Comparison of ENCODE assay signal across 16 cellular contexts in the genomic region with DNA sequence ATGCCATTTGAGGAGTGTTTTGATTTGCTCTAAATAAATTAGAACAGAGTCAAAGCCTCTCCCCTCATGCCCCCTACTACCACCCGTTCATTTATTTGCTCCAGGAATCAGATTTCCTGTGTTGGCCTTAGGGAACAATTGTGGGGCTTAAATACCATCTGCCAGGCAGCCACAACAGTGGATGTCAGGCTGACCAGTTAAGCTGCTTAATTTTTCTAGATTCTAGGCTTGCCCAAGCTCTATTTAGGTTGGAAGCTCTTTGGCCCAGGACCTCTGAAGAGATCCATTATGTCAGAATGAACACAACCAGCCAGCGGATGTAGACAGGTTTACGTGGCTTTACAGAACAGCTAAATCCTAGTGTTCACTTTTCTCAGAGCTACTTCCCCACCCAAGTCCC. TPM values are rescaled to one million over a fixed set of nuclear protein-coding genes. Genes with fewer than 3 reads are reported as not detected.
DNase-seq lines count a peak whose midpoint lies in the region; ATAC-seq and TF ChIP-seq lines count a peak whose summit lies in the region.
"Had no signal": no experiment of that assay in that cellular context is flagged by ENCODE, and none has a peak within 500 bp of the region (broad histone marks: within the 10 kb centered on the region; RNA-seq: fewer than 3 reads in every experiment).

No MANE protein-coding gene starts in this region.

- H3K36me3 Mint-ChIP-seq in activated T-helper 17 cell treated with anti-CD3 and anti-CD28 coated beads, Interleukin-2, amount 50 U/mL, for 72 hours (ENCODE audit: low read depth) = no peaks in the 10 kb centered on the region
- peaks cover 14% of the 10 kb centered on the region for H3K36me3 Mint-ChIP-seq in neural crest cell (ENCODE audit: low read depth)

- H3K4me1 Mint-ChIP-seq in activated T-helper 17 cell treated with anti-CD3 and anti-CD28 coated beads, Interleukin-2, amount 50 U/mL, for 72 hours = peaks cover 9% of the 10 kb centered on the region
- peaks cover 36% of the 10 kb centered on the region for H3K4me1 Mint-ChIP-seq in neural crest cell

- H3K79me2 ChIP-seq in SK-N-SH (ENCODE audit: insufficient read depth) = peaks cover 22% of the 10 kb centered on the region; the same call in 1 of the 2 replicates

- TF ChIP-seq CTCF in SK-N-SH (IDR thresholded peaks at IDR 0.05) (no peak), neural crest cell (conservative IDR thresholded peaks at IDR 0.05) (no peak)

- no peak for TF ChIP-seq EP300 in SK-N-SH (IDR thresholded peaks at IDR 0.05; ENCODE audit: borderline replicate concordance in 1 of 2, low read depth in 1 of 2, low read length in 1 of 2)

- POLR2A ChIA-PET in SK-N-SH (lab: Yijun Ruan, JAX) = no interaction called here

- no peak overlapping the region for H2AFZ ChIP-seq in SK-N-SH (ENCODE audit: low read depth)

- no peaks in the 10 kb centered on the region for H3K36me3 ChIP-seq in SK-N-SH (replicated peaks in 1 of 2; ENCODE audit: control insufficient read depth in 1 of 2, insufficient read depth in 2 of 2, low read length in 1 of 2)

- H3K9me3 Mint-ChIP-seq in activated T-helper 17 cell treated with anti-CD3 and anti-CD28 coated beads, Interleukin-2, amount 50 U/mL, for 72 hours = no peaks in the 10 kb centered on the region
- H3K9me3 Mint-ChIP-seq in neural crest cell = peaks cover 2% of the 10 kb centered on the region
- H3K9me3 Mint-ChIP-seq: stimulated activated naive B cell treated with anti-CD40 and anti-IgM and Interleukin-4, amounts not matched to agents 10 μg/mL and 1 μg/mL and 100 μg/mL, for 72 hours had no signal

- peak overlapping the region; percentile 95 for H3K27ac Mint-ChIP-seq in activated T-helper 17 cell treated with anti-CD3 and anti-CD28 coated beads, Interleukin-2, amount 50 U/mL, for 72 hours
- no peak overlapping the region for H3K27ac Mint-ChIP-seq in neural crest cell (ENCODE audit: unreplicated experiment)

- no peak overlapping the region for H3K9ac ChIP-seq in SK-N-SH

- no peaks in the 10 kb centered on the region for H3K9me2 ChIP-seq in SK-N-SH

- no peak for TF ChIP-seq RAD21 in SK-N-SH (IDR thresholded peaks at IDR 0.05; ENCODE audit: low read length)

- H3K27me3 Mint-ChIP-seq in activated T-helper 17 cell treated with anti-CD3 and anti-CD28 coated beads, Interleukin-2, amount 50 U/mL, for 72 hours = no peaks in the 10 kb centered on the region
- no peaks in the 10 kb centered on the region for H3K27me3 Mint-ChIP-seq in neural crest cell (ENCODE audit: low read depth)
- H3K27me3 Mint-ChIP-seq: stimulated activated naive B cell treated with anti-CD40 and anti-IgM and Interleukin-4, amounts not matched to agents 10 μg/mL and 1 μg/mL and 100 μg/mL, for 72 hours had no signal

- no peaks in the 10 kb centered on the region for H4K20me1 ChIP-seq in SK-N-SH (ENCODE audit: insufficient read depth)

- CTCF ChIA-PET in SK-N-SH (lab: Yijun Ruan, JAX) = interaction anchor here (1.0 to 3.3 kb wide), 3 partner anchors 14 to 261 kb away, joined by 3 to 32 read pairs (median 11); a partner anchor contains a TSS

- peaks cover 7% of the 10 kb centered on the region for H3F3A ChIP-seq in SK-N-SH (replicated peaks; ENCODE audit: insufficient read depth)

- H3K4me1 ChIP-seq in SK-N-SH (ENCODE audit: control insufficient read depth in 1 of 2, insufficient read depth in 2 of 2, low read depth in 1 of 2, low read length in 1 of 2) = peaks cover 3 to 8% of the 10 kb centered on the region in 2 experiments; a peak in 3 of 4 replicates

- H3K4me3 Mint-ChIP-seq in activated T-helper 17 cell treated with anti-CD3 and anti-CD28 coated beads, Interleukin-2, amount 50 U/mL, for 72 hours = peak overlapping the region; percentile 92
- peak overlapping the region; percentile 97 for H3K4me3 Mint-ChIP-seq in neural crest cell

- ATAC-seq in SK-N-SH treated with all-trans-retinoic acid at 6 μM for 48 hours = no peak
- ATAC-seq in activated T-helper 17 cell treated with anti-CD3 and anti-CD28 coated beads, Interleukin-2, amount 50 U/mL, for 72 hours (replicated peaks) = no peak
- ATAC-seq: stimulated activated naive B cell treated with anti-CD40 and anti-IgM and Interleukin-4, amounts not matched to agents 10 μg/mL and 1 μg/mL and 100 μg/mL, for 72 hours had no signal

- H3K27me3 ChIP-seq in SK-N-SH (ENCODE audit: insufficient read depth) = no peaks in the 10 kb centered on the region

- DNase-seq in SK-N-SH (peak; percentile 24), NCI-H146 treated with DMSO at 0.1 percent for 48 hours (lab: John Stamatoyannopoulos, UW; ENCODE audit: unreplicated experiment) (peak; percentile 36), neural crest cell (ENCODE audit: low read depth, low spot score) (no peak), COLO829 (ENCODE audit: low spot score) (no peak), RPMI8226 (no peak), RKO (ENCODE audit: low spot score) (no peak)
- DNase-seq: GDM1; islet precursor cell; NCI-H2107; nucleus accumbens; stimulated activated naive B cell treated with anti-CD40 and anti-IgM and Interleukin-4, amounts not matched to agents 10 μg/mL and 1 μg/mL and 100 μg/mL, for 72 hours had no signal

- H3K4me2 ChIP-seq in SK-N-SH = no peak overlapping the region

- peak overlapping the region in 1 of 2 experiments; percentile 91; a peak in 1 of 4 replicates for H3K27ac ChIP-seq in SK-N-SH (ENCODE audit: low read depth in 2 of 2, low read length in 1 of 2)

- H3K9me3 ChIP-seq in SK-N-SH = no peaks in the 10 kb centered on the region

- WGBS in SK-N-SH (ENCODE audit: low lambda C conversion rate) = 84% methylated on average over 3 of the region's 3 CpGs

- H3K4me3 ChIP-seq in SK-N-SH (ENCODE audit: low read depth in 2 of 2, low read length in 1 of 2) = no peak overlapping the region

TF ChIP-seq in SK-N-SH, 30 proteins besides CTCF, POLR2A, EP300 and RAD21 (continues in another document):
- no peak for TF ChIP-seq TCF12 (IDR thresholded peaks at IDR 0.05)
- TF ChIP-seq RXRA (IDR thresholded peaks at IDR 0.05; ENCODE audit: borderline replicate concordance, low read depth) = no peak
- TF ChIP-seq MXI1 (IDR thresholded peaks at IDR 0.05; ENCODE audit: low read depth, low read length) = no peak
- no peak for TF ChIP-seq EZH2phosphoT487 (IDR thresholded peaks at IDR 0.05; ENCODE audit: borderline replicate concordance, low read depth)
- TF ChIP-seq JUND (IDR thresholded peaks at IDR 0.05) = no peak
- no peak for TF ChIP-seq TAF1 (IDR thresholded peaks at IDR 0.05; ENCODE audit: borderline replicate concordance, low read depth, low read length)
- TF ChIP-seq RFX5 (IDR thresholded peaks at IDR 0.05; ENCODE audit: low read length) = no peak
- no peak for TF ChIP-seq GATA2 (CRISPR knock-in tag; IDR thresholded peaks at IDR 0.05)
- TF ChIP-seq MEF2A (IDR thresholded peaks at IDR 0.05; ENCODE audit: borderline replicate concordance, low read depth) = no peak
- TF ChIP-seq YY1 (IDR thresholded peaks at IDR 0.05; ENCODE audit: low read depth) = no peak

TF ChIP-seq in SK-N-SH treated with all-trans-retinoic acid at 6 μM for 48 hours, 23 proteins besides CTCF, POLR2A, EP300 and RAD21:
- TF ChIP-seq RARB (CRISPR knock-in tag; IDR thresholded peaks at IDR 0.05) (no peak), OSR1 (CRISPR knock-in tag; IDR thresholded peaks at IDR 0.05) (no peak), TCF4 (CRISPR knock-in tag; IDR thresholded peaks at IDR 0.05; ENCODE audit: borderline replicate concordance) (no peak), SNAI2 (CRISPR knock-in tag; IDR thresholded peaks at IDR 0.05) (no peak), TOX (CRISPR knock-in tag; IDR thresholded peaks at IDR 0.05; ENCODE audit: borderline replicate concordance) (no peak), PPARA (CRISPR knock-in tag; IDR thresholded peaks at IDR 0.05; ENCODE audit: borderline replicate concordance) (no peak), ESRRG (CRISPR knock-in tag; IDR thresholded peaks at IDR 0.05) (no peak)

RNA-seq across cellular contexts. Expression of a gene that starts 1.0 kb away (rescaled TPM):
- 5.1 and 5.4 TPM in 2 replicates for polyA plus RNA-seq in SK-N-SH (2012; rRNA removed)
- 5.0 and 5.7 TPM in 2 replicates for polyA plus RNA-seq in SK-N-SH (2012; cell fraction: cytosol; rRNA removed)
- polyA plus RNA-seq in SK-N-SH (2012; cell fraction: nucleus; rRNA removed) = 16.0 and 16.5 TPM in 2 replicates
- total RNA-seq in activated T-helper 17 cell treated with anti-CD3 and anti-CD28 coated beads, Interleukin-2, amount 50 U/mL, for 72 hours = 10 to 100 TPM; 36.6 to 57.4 TPM
- total RNA-seq in neural crest cell = 108 and 110 TPM in 2 replicates

RNA-seq across cellular contexts. Expression of a gene that starts 4.2 kb away (rescaled TPM):
- polyA plus RNA-seq in SK-N-SH (2012; rRNA removed) = not detected in 2 replicates
- 0.07 TPM in 1 of 2 replicates, not detected in the other for polyA plus RNA-seq in SK-N-SH (2012; cell fraction: cytosol; rRNA removed)
- 0.05 TPM in 1 of 2 replicates, not detected in the other for polyA plus RNA-seq in SK-N-SH (2012; cell fraction: nucleus; rRNA removed)
- not detected for total RNA-seq in activated T-helper 17 cell treated with anti-CD3 and anti-CD28 coated beads, Interleukin-2, amount 50 U/mL, for 72 hours
- total RNA-seq in neural crest cell = not detected in 2 replicates
- total RNA-seq: HT1080; T-helper 1 cell treated with Interleukin-12 subunit alpha and Interleukin-12 subunit beta and Interleukin-4 antibody, amounts not matched to agents 30 ng/mL and 1 ng/mL, for 36 hours had no signal
- polyA plus RNA-seq: AG04450 had no signal

RNA-seq across cellular contexts. Expression of a gene that starts 18.1 kb away (rescaled TPM):
- 2.6 and 3.5 TPM in 2 replicates for polyA plus RNA-seq in SK-N-SH (2012; rRNA removed)
- 1.8 and 2.3 TPM in 2 replicates for polyA plus RNA-seq in SK-N-SH (2012; cell fraction: cytosol; rRNA removed)
- 5.1 and 7.3 TPM in 2 replicates for polyA plus RNA-seq in SK-N-SH (2012; cell fraction: nucleus; rRNA removed)
- 1 to 10 TPM; 3.9 to 4.2 TPM for total RNA-seq in activated T-helper 17 cell treated with anti-CD3 and anti-CD28 coated beads, Interleukin-2, amount 50 U/mL, for 72 hours
- total RNA-seq in neural crest cell = 4.9 and 5.1 TPM in 2 replicates

RNA-seq across cellular contexts. Expression of a gene that starts 37.7 kb away (rescaled TPM):
- polyA plus RNA-seq in SK-N-SH (2012; rRNA removed) = 1.2 and 2.1 TPM in 2 replicates
- 0.72 and 0.90 TPM in 2 replicates for polyA plus RNA-seq in SK-N-SH (2012; cell fraction: cytosol; rRNA removed)
- 3.1 and 3.4 TPM in 2 replicates for polyA plus RNA-seq in SK-N-SH (2012; cell fraction: nucleus; rRNA removed)
- 1 to 10 TPM; 1.3 to 4.7 TPM for total RNA-seq in activated T-helper 17 cell treated with anti-CD3 and anti-CD28 coated beads, Interleukin-2, amount 50 U/mL, for 72 hours
- total RNA-seq in neural crest cell = 0.30 and 0.35 TPM in 2 replicates
- total RNA-seq: HT1080 had no signal

Comparison
In these comparisons a context has a peak if more than half of its experiments do, and no peak if none do; other contexts are left out.
1. DNase-seq: peak in SK-N-SH (single experiment) and NCI-H146 treated with DMSO at 0.1 percent for 48 hours (single experiment); none in neural crest cell (single experiment), COLO829 (single experiment), RPMI8226 (single experiment) and RKO (single experiment).